17 cellular contexts compared by ENCODE assay signal in the genomic region with DNA sequence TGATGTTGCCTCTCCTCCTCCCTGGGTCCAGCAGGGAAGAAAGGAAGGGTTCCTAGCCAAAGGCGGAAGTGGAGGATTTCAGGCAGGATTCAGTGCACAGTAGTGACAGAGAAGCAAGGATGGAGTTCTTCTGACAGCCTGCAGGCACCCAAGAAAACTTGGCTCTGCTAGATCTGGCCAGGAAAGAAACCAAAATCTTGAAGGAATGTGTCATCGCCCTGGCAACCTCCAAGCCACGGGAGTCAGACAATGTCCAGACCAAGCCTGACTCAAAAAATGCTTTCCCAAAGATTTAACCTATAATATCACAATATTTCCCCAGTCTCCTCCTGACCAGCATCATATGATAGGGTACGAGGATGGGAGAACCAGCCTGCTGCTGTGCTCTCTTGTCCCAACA. TPM values are rescaled to one million over a fixed set of nuclear protein-coding genes. Genes with fewer than 3 reads are reported as not detected.
A peak's percentile ranks its signal among the peaks of the same experiment; 100 is the strongest.
DNase-seq lines count a peak whose midpoint lies in the region; ATAC-seq and TF ChIP-seq lines count a peak whose summit lies in the region.
"Had no signal": no experiment of that assay in that cellular context is flagged by ENCODE, and none has a peak within 500 bp of the region (broad histone marks: within the 10 kb centered on the region; RNA-seq: fewer than 3 reads in every experiment).

No MANE protein-coding gene starts in this region.

- no peak overlapping the region; the same call in 1 of the 2 replicates for H2AFZ ChIP-seq in SK-N-SH (ENCODE audit: low read depth)
- peak overlapping the region; percentile 30 for H2AFZ ChIP-seq in osteoblast (ENCODE audit: low read length)

- no peaks in the 10 kb centered on the region for H3K27me3 ChIP-seq in SK-N-SH (ENCODE audit: insufficient read depth)
- peaks cover 7% of the 10 kb centered on the region for H3K27me3 ChIP-seq in osteoblast (ENCODE audit: insufficient read depth, low read length)
- H3K27me3 ChIP-seq: cardiac muscle cell had no signal

- H3K4me2 ChIP-seq in SK-N-SH (0 out of 2 replicates have a peak overlapping the region, but pooled peaks have one; percentile 29), osteoblast (ENCODE audit: insufficient read depth, low read length) (no peak overlapping the region)

- DNase-seq in EL (peak; percentile 26), SK-N-SH (no peak), fibroblast of the aortic adventitia (ENCODE audit: low read depth) (peak; percentile 95), osteoblast (ENCODE audit: insufficient read length, low spot score, missing footprints) (peak; percentile 89), NCI-H510A treated with DMSO at 0.1 percent for 48 hours (lab: John Stamatoyannopoulos, UW) (no peak), DMS79 (lab: John Stamatoyannopoulos, UW) (no peak), iPS-NIHi7 (ENCODE audit: extremely low spot score) (no peak)
- DNase-seq: activated CD4-positive, alpha-beta T cell treated with anti-CD3 and anti-CD28 coated beads for 1 hour; activated naive CD4-positive, alpha-beta T cell; COR-L47; effector memory CD8-positive, alpha-beta T cell; Kasumi-1; NCI-H1436 treated with DMSO at 0.1 percent for 48 hours; NCI-H2227 treated with DMSO at 0.1 percent for 48 hours; nephron progenitor cell had no signal

- H3K36me3 ChIP-seq in SK-N-SH (replicated peaks in 1 of 2; ENCODE audit: control insufficient read depth in 1 of 2, insufficient read depth in 2 of 2, low read length in 1 of 2): no peaks in the 10 kb centered on the region
- no peaks in the 10 kb centered on the region for H3K36me3 ChIP-seq in osteoblast (ENCODE audit: insufficient read depth, low read length)
- H3K36me3 ChIP-seq: cardiac muscle cell had no signal

- TF ChIP-seq RAD21 in SK-N-SH (IDR thresholded peaks at IDR 0.05; ENCODE audit: low read length): no peak

- H3K4me1 ChIP-seq in SK-N-SH (ENCODE audit: control insufficient read depth in 1 of 2, insufficient read depth in 2 of 2, low read depth in 1 of 2, low read length in 1 of 2): no peaks in the 10 kb centered on the region; a peak in 1 of 4 replicates
- H3K4me1 ChIP-seq in osteoblast (ENCODE audit: insufficient read depth, low read length): peaks cover 10% of the 10 kb centered on the region

- H3F3A ChIP-seq in SK-N-SH (replicated peaks; ENCODE audit: insufficient read depth): no peaks in the 10 kb centered on the region

- no peak overlapping the region for H3K9ac ChIP-seq in SK-N-SH

- H3K79me2 ChIP-seq in SK-N-SH (ENCODE audit: insufficient read depth): no peaks in the 10 kb centered on the region
- H3K79me2 ChIP-seq in osteoblast (ENCODE audit: insufficient read depth, low read length): no peaks in the 10 kb centered on the region

- H3K4me3 ChIP-seq in SK-N-SH (ENCODE audit: low read depth in 2 of 2, low read length in 1 of 2) (no peak overlapping the region), fibroblast of the aortic adventitia (ENCODE audit: low read depth, low read length) (no peak overlapping the region), osteoblast (ENCODE audit: insufficient read depth, low read length) (no peak overlapping the region)
- H3K4me3 ChIP-seq: cardiac muscle cell had no signal

- no peak for ATAC-seq in HG02970 (IDR thresholded peaks at IDR 0.05; ENCODE audit: low FRiP score, unreplicated experiment)
- ATAC-seq: effector memory CD8-positive, alpha-beta T cell had no signal

- CTCF ChIA-PET in SK-N-SH (lab: Yijun Ruan, JAX): interaction anchor here (0.7 to 4.5 kb wide), 15 partner anchors 10 to 342 kb away, joined by 3 to 45 read pairs (median 4); a partner anchor contains a TSS

- H4K20me1 ChIP-seq in SK-N-SH (ENCODE audit: insufficient read depth) (no peaks in the 10 kb centered on the region), osteoblast (ENCODE audit: insufficient read depth, low read length) (no peaks in the 10 kb centered on the region)

- H3K9me2 ChIP-seq in SK-N-SH: no peaks in the 10 kb centered on the region

- POLR2A ChIA-PET in SK-N-SH (lab: Yijun Ruan, JAX): no interaction called here

- TF ChIP-seq CTCF in SK-N-SH (IDR thresholded peaks at IDR 0.05) (no peak), fibroblast of the aortic adventitia (IDR thresholded peaks at IDR 0.05; ENCODE audit: insufficient read depth, low read length) (peak; percentile 44), osteoblast (IDR thresholded peaks at IDR 0.05; ENCODE audit: extremely low read depth, low read depth, low read length) (no peak)

- WGBS in SK-N-SH (ENCODE audit: low lambda C conversion rate): 30% methylated on average over 3 of the region's 4 CpGs

- H3K9me3 ChIP-seq in SK-N-SH: no peaks in the 10 kb centered on the region
- H3K9me3 ChIP-seq in osteoblast (ENCODE audit: low read depth, low read length): no peaks in the 10 kb centered on the region

- no peak for TF ChIP-seq EP300 in SK-N-SH (IDR thresholded peaks at IDR 0.05; ENCODE audit: borderline replicate concordance in 1 of 2, low read depth in 1 of 2, low read length in 1 of 2)

- H3K27ac ChIP-seq in SK-N-SH (ENCODE audit: low read depth in 2 of 2, low read length in 1 of 2) (peak overlapping the region in 1 of 2 experiments; percentile 21; a peak in 1 of 4 replicates), osteoblast (ENCODE audit: low read depth, low read length) (no peak overlapping the region)
- H3K27ac ChIP-seq: cardiac muscle cell had no signal

TF ChIP-seq in SK-N-SH, 30 proteins besides CTCF, POLR2A, EP300 and RAD21 (continues in another document):
- TF ChIP-seq FOXJ3 (CRISPR knock-in tag; IDR thresholded peaks at IDR 0.05): no peak
- no peak for TF ChIP-seq TEAD4 (IDR thresholded peaks at IDR 0.05; ENCODE audit: borderline replicate concordance, insufficient read depth)
- TF ChIP-seq TCF12 (IDR thresholded peaks at IDR 0.05): peak; percentile 94
- no peak for TF ChIP-seq EZH2phosphoT487 (IDR thresholded peaks at IDR 0.05; ENCODE audit: borderline replicate concordance, low read depth)
- TF ChIP-seq MEF2A (IDR thresholded peaks at IDR 0.05; ENCODE audit: borderline replicate concordance, low read depth): no peak
- no peak for TF ChIP-seq GABPA (IDR thresholded peaks at IDR 0.05; ENCODE audit: low read depth)
- 0 out of 2 replicates have a peak, but pooled peaks have one; percentile 19 for TF ChIP-seq JUND (IDR thresholded peaks at IDR 0.05)
- no peak for TF ChIP-seq TAF1 (IDR thresholded peaks at IDR 0.05; ENCODE audit: borderline replicate concordance, low read depth, low read length)
- TF ChIP-seq, protein P1, sequence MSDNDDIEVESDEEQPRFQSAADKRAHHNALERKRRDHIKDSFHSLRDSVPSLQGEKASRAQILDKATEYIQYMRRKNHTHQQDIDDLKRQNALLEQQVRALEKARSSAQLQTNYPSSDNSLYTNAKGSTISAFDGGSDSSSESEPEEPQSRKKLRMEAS (IDR thresholded peaks at IDR 0.05; ENCODE audit: low read depth): no peak
- no peak for TF ChIP-seq MXI1 (IDR thresholded peaks at IDR 0.05; ENCODE audit: low read depth, low read length)
- TF ChIP-seq YY1 (IDR thresholded peaks at IDR 0.05; ENCODE audit: low read depth): no peak
- TF ChIP-seq, protein P2, sequence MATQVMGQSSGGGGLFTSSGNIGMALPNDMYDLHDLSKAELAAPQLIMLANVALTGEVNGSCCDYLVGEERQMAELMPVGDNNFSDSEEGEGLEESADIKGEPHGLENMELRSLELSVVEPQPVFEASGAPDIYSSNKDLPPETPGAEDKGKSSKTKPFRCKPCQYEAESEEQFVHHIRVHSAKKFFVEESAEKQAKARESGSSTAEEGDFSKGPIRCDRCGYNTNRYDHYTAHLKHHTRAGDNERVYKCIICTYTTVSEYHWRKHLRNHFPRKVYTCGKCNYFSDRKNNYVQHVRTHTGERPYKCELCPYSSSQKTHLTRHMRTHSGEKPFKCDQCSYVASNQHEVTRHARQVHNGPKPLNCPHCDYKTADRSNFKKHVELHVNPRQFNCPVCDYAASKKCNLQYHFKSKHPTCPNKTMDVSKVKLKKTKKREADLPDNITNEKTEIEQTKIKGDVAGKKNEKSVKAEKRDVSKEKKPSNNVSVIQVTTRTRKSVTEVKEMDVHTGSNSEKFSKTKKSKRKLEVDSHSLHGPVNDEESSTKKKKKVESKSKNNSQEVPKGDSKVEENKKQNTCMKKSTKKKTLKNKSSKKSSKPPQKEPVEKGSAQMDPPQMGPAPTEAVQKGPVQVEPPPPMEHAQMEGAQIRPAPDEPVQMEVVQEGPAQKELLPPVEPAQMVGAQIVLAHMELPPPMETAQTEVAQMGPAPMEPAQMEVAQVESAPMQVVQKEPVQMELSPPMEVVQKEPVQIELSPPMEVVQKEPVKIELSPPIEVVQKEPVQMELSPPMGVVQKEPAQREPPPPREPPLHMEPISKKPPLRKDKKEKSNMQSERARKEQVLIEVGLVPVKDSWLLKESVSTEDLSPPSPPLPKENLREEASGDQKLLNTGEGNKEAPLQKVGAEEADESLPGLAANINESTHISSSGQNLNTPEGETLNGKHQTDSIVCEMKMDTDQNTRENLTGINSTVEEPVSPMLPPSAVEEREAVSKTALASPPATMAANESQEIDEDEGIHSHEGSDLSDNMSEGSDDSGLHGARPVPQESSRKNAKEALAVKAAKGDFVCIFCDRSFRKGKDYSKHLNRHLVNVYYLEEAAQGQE (IDR thresholded peaks at IDR 0.05; ENCODE audit: low read depth, low read length): no peak
- TF ChIP-seq CHD2 (IDR thresholded peaks at IDR 0.05; ENCODE audit: low read length, partially characterized antibody): no peak
- peak; percentile 59; the same call in 1 of the 2 replicates for TF ChIP-seq NFIC (IDR thresholded peaks at IDR 0.05; ENCODE audit: borderline replicate concordance)
- TF ChIP-seq FOSL2 (IDR thresholded peaks at IDR 0.05; ENCODE audit: borderline replicate concordance, low read depth): no peak

RNA-seq across cellular contexts. Expression of a gene that starts 22.8 kb away (rescaled TPM):
- 42.3 and 50.5 TPM in 2 replicates for polyA plus RNA-seq in SK-N-SH (2012; rRNA removed)
- 42.3 and 44.4 TPM in 2 replicates for polyA plus RNA-seq in SK-N-SH (2012; cell fraction: cytosol; rRNA removed)
- 25.7 and 35.3 TPM in 2 replicates for polyA plus RNA-seq in SK-N-SH (2012; cell fraction: nucleus; rRNA removed)
- 21.4 and 58.4 TPM in 2 replicates for total RNA-seq in fibroblast of the aortic adventitia (ENCODE audit: low replicate concordance)
- 31.5 and 36.5 TPM in 2 replicates for total RNA-seq in osteoblast

RNA-seq across cellular contexts. Expression of a gene that starts 58.0 kb away (rescaled TPM):
- 12.1 and 14.6 TPM in 2 replicates for polyA plus RNA-seq in SK-N-SH (2012; rRNA removed)
- polyA plus RNA-seq in SK-N-SH (2012; cell fraction: cytosol; rRNA removed): 11.7 and 12.5 TPM in 2 replicates
- polyA plus RNA-seq in SK-N-SH (2012; cell fraction: nucleus; rRNA removed): 11.5 and 18.5 TPM in 2 replicates
- total RNA-seq in fibroblast of the aortic adventitia (ENCODE audit: low replicate concordance) (5.5 and 8.3 TPM in 2 replicates), osteoblast (9.0 and 9.7 TPM in 2 replicates)

Comparison
In these comparisons a context has a peak if more than half of its experiments do, and no peak if none do; other contexts are left out.
1. DNase-seq: peak in EL (single experiment), fibroblast of the aortic adventitia (single experiment) and osteoblast (single experiment); none in SK-N-SH (single experiment), NCI-H510A treated with DMSO at 0.1 percent for 48 hours (single experiment), DMS79 (single experiment) and iPS-NIHi7 (single experiment).